ENCODE assay signal across 1 cellular context in genomic region chr15:71660501-71660900, GRCh38.
A peak's percentile ranks its signal among the peaks of the same experiment; 100 is the strongest.
TF ChIP-seq lines count a peak whose summit lies in the region.

No MANE protein-coding gene starts in this region.

TF ChIP-seq in HEK293, 187 proteins besides CTCF, POLR2A, EP300 and RAD21 (continued from another document):
- TF ChIP-seq ZIC2 (tag by site-specific recombination; IDR thresholded peaks at IDR 0.05): 0 out of 2 replicates have a peak, but pooled peaks have one; percentile 16
